In genomic region chrX:146054311-146054710, GRCh38 we compare ENCODE assay signal across 29 cellular contexts.
"Had no signal": no experiment of that assay in that cellular context is flagged by ENCODE, and none has a peak within 500 bp of the region (broad histone marks: within the 10 kb centered on the region; RNA-seq: fewer than 3 reads in every experiment).

No MANE protein-coding gene starts in this region.

- H3K27me3 Mint-ChIP-seq: naive B cell; natural killer cell treated with Interleukin-12 subunit alpha and Interleukin-12 subunit beta and Interleukin-15 and Interleukin-18, amount 100 ng/mL, for 72 hours had no signal

- H3K9ac ChIP-seq: neural progenitor cell had no signal

- H3K4me1 ChIP-seq: esophagus muscularis mucosa, foreskin keratinocyte, heart right ventricle, left lung, prostate gland, right atrium auricular region, stomach, vagina had no signal

- H3K9me3 ChIP-seq: esophagus muscularis mucosa, heart right ventricle, left lung, mucosa of descending colon, prostate gland, right atrium auricular region, stomach, thyroid gland, vagina had no signal

- DNase-seq: dermis blood vessel endothelial cell; effector memory CD4-positive, alpha-beta T cell; foreskin keratinocyte; glutamatergic neuron; heart right ventricle; hippocampal formation; left cardiac atrium; left lung; mesenchymal stem cell; mucosa of descending colon; naive B cell; stimulated activated CD4-positive, alpha-beta T cell treated with anti-CD3 and anti-CD28 coated beads, Interleukin-2, amount 100 ng/mL, for 24 hours; stimulated activated CD4-positive, alpha-beta T cell treated with anti-CD3 and anti-CD28 coated beads, Interleukin-4, amount 100 ng/mL, for 24 hours; stimulated activated naive CD4-positive, alpha-beta T cell treated with Interleukin-2 at 50 U/mL for 16 hours; stomach; thyroid gland; trophoblast cell had no signal

- H3K4me1 Mint-ChIP-seq: mesothelial cell of epicardium; naive B cell; stimulated activated effector memory CD8-positive, alpha-beta T cell treated with anti-CD3 and anti-CD28 coated beads, Interleukin-12 subunit alpha, Interleukin-12 subunit beta, amount 100 ng/mL, for 72 hours had no signal

- FAIRE-seq: endothelial cell of umbilical vein, islet of Langerhans had no signal

- H3K27me3 ChIP-seq: esophagus muscularis mucosa, foreskin keratinocyte, heart right ventricle, left lung, neural progenitor cell, right atrium auricular region, stomach, thyroid gland, vagina had no signal

- H3K36me3 Mint-ChIP-seq: mesothelial cell of epicardium; naive B cell; natural killer cell treated with Interleukin-12 subunit alpha and Interleukin-12 subunit beta and Interleukin-15 and Interleukin-18, amount 100 ng/mL, for 72 hours; neural progenitor cell; stimulated activated effector memory CD8-positive, alpha-beta T cell treated with anti-CD3 and anti-CD28 coated beads, Interleukin-12 subunit alpha, Interleukin-12 subunit beta, amount 100 ng/mL, for 72 hours had no signal

- H3K36me3 ChIP-seq: esophagus muscularis mucosa, heart right ventricle, left lung, neural progenitor cell, prostate gland, right atrium auricular region, stomach, thyroid gland, vagina had no signal

- H3K4me3 Mint-ChIP-seq: mesothelial cell of epicardium; naive B cell; natural killer cell treated with Interleukin-12 subunit alpha and Interleukin-12 subunit beta and Interleukin-15 and Interleukin-18, amount 100 ng/mL, for 72 hours; neural progenitor cell; stimulated activated effector memory CD8-positive, alpha-beta T cell treated with anti-CD3 and anti-CD28 coated beads, Interleukin-12 subunit alpha, Interleukin-12 subunit beta, amount 100 ng/mL, for 72 hours had no signal

- ATAC-seq: foreskin keratinocyte; heart right ventricle; left cardiac atrium; left lung; mucosa of descending colon; natural killer cell treated with Interleukin-12 subunit alpha and Interleukin-12 subunit beta and Interleukin-15 and Interleukin-18, amount 100 ng/mL, for 72 hours; sciatic nerve; stimulated activated effector memory CD8-positive, alpha-beta T cell treated with anti-CD3 and anti-CD28 coated beads, Interleukin-12 subunit alpha, Interleukin-12 subunit beta, amount 100 ng/mL, for 72 hours had no signal

- H3K27ac ChIP-seq: esophagus muscularis mucosa, foreskin keratinocyte, heart right ventricle, left lung, neural progenitor cell, prostate gland, right atrium auricular region, stomach, vagina had no signal

- H3K4me2 ChIP-seq: neural progenitor cell, smooth muscle cell had no signal

- H3K27ac Mint-ChIP-seq: mesothelial cell of epicardium; natural killer cell treated with Interleukin-12 subunit alpha and Interleukin-12 subunit beta and Interleukin-15 and Interleukin-18, amount 100 ng/mL, for 72 hours; neural progenitor cell; stimulated activated effector memory CD8-positive, alpha-beta T cell treated with anti-CD3 and anti-CD28 coated beads, Interleukin-12 subunit alpha, Interleukin-12 subunit beta, amount 100 ng/mL, for 72 hours had no signal

- H2AFZ ChIP-seq: neural progenitor cell had no signal

- H3K9me3 Mint-ChIP-seq: natural killer cell treated with Interleukin-12 subunit alpha and Interleukin-12 subunit beta and Interleukin-15 and Interleukin-18, amount 100 ng/mL, for 72 hours; neural progenitor cell had no signal

- H3K4me3 ChIP-seq: esophagus muscularis mucosa, heart right ventricle, left lung, mucosa of descending colon, neural progenitor cell, prostate gland, right atrium auricular region, smooth muscle cell, stomach, thyroid gland, vagina had no signal
